ENCODE assay signal across 9 cellular contexts in genomic region chr6:37987008-37987407, GRCh38.
DNase-seq lines count a peak whose midpoint lies in the region; ATAC-seq and TF ChIP-seq lines count a peak whose summit lies in the region.
"Had no signal": no experiment of that assay in that cellular context is flagged by ENCODE, and none has a peak within 500 bp of the region (broad histone marks: within the 10 kb centered on the region; RNA-seq: fewer than 3 reads in every experiment).

No MANE protein-coding gene starts in this region.

- H3K4me1 ChIP-seq in skeletal muscle satellite cell (ENCODE audit: control insufficient read depth, insufficient read depth, low read length) = peaks cover 50% of the 10 kb centered on the region

- H3K4me3 ChIP-seq in cardiac fibroblast (replicated peaks in 1 of 2; ENCODE audit: low read depth in 2 of 2, low read length in 2 of 2) (no peak overlapping the region), skeletal muscle satellite cell (ENCODE audit: low read length) (no peak overlapping the region)

- no peaks in the 10 kb centered on the region for H3K36me3 ChIP-seq in skeletal muscle satellite cell (ENCODE audit: insufficient read depth, low read length)

- peak overlapping the region; percentile 32 for H3K4me2 ChIP-seq in skeletal muscle satellite cell (ENCODE audit: low read length)

- TF ChIP-seq CTCF in cardiac fibroblast (IDR thresholded peaks at IDR 0.05; ENCODE audit: low read depth, low read length) = no peak

- no peaks in the 10 kb centered on the region for H3K9me3 ChIP-seq in skeletal muscle satellite cell (replicated peaks; ENCODE audit: low read length)

- DNase-seq in ELR (ENCODE audit: low read depth) (peak; percentile 70), NCI-H226 (peak; percentile 65), cardiac fibroblast (ENCODE audit: low read depth in 2 of 2) (peak; percentile 47 to 80), NCI-H1105 treated with DMSO at 0.1 percent for 48 hours (lab: John Stamatoyannopoulos, UW) (no peak), left lobe of liver (ENCODE audit: low spot score) (no peak)
- DNase-seq: kidney, NCI-H187 treated with DMSO at 0.1 percent for 48 hours had no signal

- no peaks in the 10 kb centered on the region for H3K27me3 ChIP-seq in skeletal muscle satellite cell (ENCODE audit: control insufficient read depth, insufficient read depth, low read length)

- no peak for ATAC-seq in left lobe of liver
- ATAC-seq in HG03354 (IDR thresholded peaks at IDR 0.05; ENCODE audit: poor library complexity, severe bottlenecking, unreplicated experiment) = no peak

- H3K9ac ChIP-seq in skeletal muscle satellite cell (ENCODE audit: low read depth, low read length) = no peak overlapping the region

Comparison
In these comparisons a context has a peak if more than half of its experiments do, and no peak if none do; other contexts are left out.
1. DNase-seq: peak in ELR (single experiment), NCI-H226 (single experiment) and cardiac fibroblast (2 of 2); none in NCI-H1105 treated with DMSO at 0.1 percent for 48 hours (single experiment) and left lobe of liver (single experiment).